ENCODE assay signal across 8 cellular contexts in genomic region chr3:108124337-108125150, GRCh38. TPM values are rescaled to one million over a fixed set of nuclear protein-coding genes. Genes with fewer than 3 reads are reported as not detected.
DNase-seq lines count a peak whose midpoint lies in the region; ATAC-seq and TF ChIP-seq lines count a peak whose summit lies in the region.

No MANE protein-coding gene starts in this region.

- H3F3A ChIP-seq in OCI-LY1 (ENCODE audit: insufficient read depth, low read length), result no peaks in the 10 kb centered on the region

- peak overlapping the region; percentile 100 for H3K27ac ChIP-seq in OCI-LY1 (ENCODE audit: low read depth, low read length, poor library complexity, severe bottlenecking)
- H3K27ac ChIP-seq in upper lobe of left lung, result peak overlapping the region; percentile 46 to 76 (median 64)

- H2AFZ ChIP-seq in OCI-LY1 (ENCODE audit: low read length), result no peak overlapping the region

- intact Hi-C loops in activated T-helper 2 cell treated with anti-CD3 and anti-CD28 coated beads, Interferon-gamma antibody, Interleukin-2, Interleukin-4, amounts not matched to agents 10 μg/mL and 5 μg/mL and 100 μg/mL, durations not matched to agents 14 hours and 24 hours and 36 hours (cut with micrococcal nuclease), result loop anchor here (1.0 to 5.0 kb wide), 8 partner anchors 10 to 463 kb away; partner anchors contain the start of genes CIP2A, DZIP3 and IFT57

- 42 to 61% methylated on average over 7 to 10 of the region's 10 CpGs for WGBS in upper lobe of left lung, 2 donors

- ATAC-seq in GM19025 (IDR thresholded peaks at IDR 0.05; ENCODE audit: low read depth, unreplicated experiment) (peak; percentile 84), HG03039 (IDR thresholded peaks at IDR 0.05; ENCODE audit: unreplicated experiment) (peak; percentile 86), upper lobe of left lung (ENCODE audit: low FRiP score in 2 of 2) (peak in 1 of 2 donors; percentile 71)
- ATAC-seq in naive thymus-derived CD8-positive, alpha-beta T cell, result peak; percentile 59 to 68

- peak overlapping the region; percentile 99 for H3K27ac Mint-ChIP-seq in activated T-helper 2 cell treated with anti-CD3 and anti-CD28 coated beads, Interferon-gamma antibody, Interleukin-2, Interleukin-4, amounts not matched to agents 10 μg/mL and 5 μg/mL and 100 μg/mL, durations not matched to agents 14 hours and 24 hours and 36 hours
- H3K27ac Mint-ChIP-seq in naive thymus-derived CD8-positive, alpha-beta T cell, result peak overlapping the region; percentile 95 to 100 (median 98)

- H3K4me2 ChIP-seq in OCI-LY1 (ENCODE audit: low read length), result peak overlapping the region; percentile 94

- H3K4me3 Mint-ChIP-seq in activated T-helper 2 cell treated with anti-CD3 and anti-CD28 coated beads, Interferon-gamma antibody, Interleukin-2, Interleukin-4, amounts not matched to agents 10 μg/mL and 5 μg/mL and 100 μg/mL, durations not matched to agents 14 hours and 24 hours and 36 hours (ENCODE audit: low read depth), result peak overlapping the region; percentile 96
- peak overlapping the region; percentile 73 to 98 (median 88) for H3K4me3 Mint-ChIP-seq in naive thymus-derived CD8-positive, alpha-beta T cell

- peaks cover 7% of the 10 kb centered on the region; the same call in 1 of the 2 replicates for H3K79me2 ChIP-seq in OCI-LY1 (ENCODE audit: insufficient read depth, low read length)

- no peaks in the 10 kb centered on the region for H3K9me3 ChIP-seq in OCI-LY1 (ENCODE audit: low read length)
- no peaks in the 10 kb centered on the region for H3K9me3 ChIP-seq in upper lobe of left lung

- no peaks in the 10 kb centered on the region for H3K27me3 Mint-ChIP-seq in activated T-helper 2 cell treated with anti-CD3 and anti-CD28 coated beads, Interferon-gamma antibody, Interleukin-2, Interleukin-4, amounts not matched to agents 10 μg/mL and 5 μg/mL and 100 μg/mL, durations not matched to agents 14 hours and 24 hours and 36 hours (ENCODE audit: low read depth)
- H3K27me3 Mint-ChIP-seq in naive thymus-derived CD8-positive, alpha-beta T cell, result no peaks in the 10 kb centered on the region

- DNase-seq in activated T-helper 2 cell treated with anti-CD3 and anti-CD28 coated beads, Interferon-gamma antibody, Interleukin-2, Interleukin-4, amounts not matched to agents 10 μg/mL and 5 μg/mL and 100 μg/mL, durations not matched to agents 14 hours and 24 hours and 36 hours (ENCODE audit: low spot score), result peak; percentile 68
- peak; percentile 7 to 82 (median 64) for DNase-seq in naive thymus-derived CD8-positive, alpha-beta T cell
- no peak for DNase-seq in upper lobe of left lung
- DNase-seq in DMS53 treated with DMSO at 0.1 percent for 48 hours (lab: John Stamatoyannopoulos, UW; ENCODE audit: unreplicated experiment), result no peak
- DNase-seq in NCI-H2227 (lab: John Stamatoyannopoulos, UW; ENCODE audit: unreplicated experiment), result no peak

- peaks cover 15% of the 10 kb centered on the region for H3K9me3 Mint-ChIP-seq in activated T-helper 2 cell treated with anti-CD3 and anti-CD28 coated beads, Interferon-gamma antibody, Interleukin-2, Interleukin-4, amounts not matched to agents 10 μg/mL and 5 μg/mL and 100 μg/mL, durations not matched to agents 14 hours and 24 hours and 36 hours
- peaks cover 0 to 12% (median 0%) of the 10 kb centered on the region in 9 donors for H3K9me3 Mint-ChIP-seq in naive thymus-derived CD8-positive, alpha-beta T cell

- no peaks in the 10 kb centered on the region for H3K27me3 ChIP-seq in OCI-LY1 (ENCODE audit: insufficient read depth, low read length)
- no peaks in the 10 kb centered on the region for H3K27me3 ChIP-seq in upper lobe of left lung

- TF ChIP-seq EP300 in upper lobe of left lung (IDR thresholded peaks at IDR 0.05), result no peak

- H3K36me3 Mint-ChIP-seq in activated T-helper 2 cell treated with anti-CD3 and anti-CD28 coated beads, Interferon-gamma antibody, Interleukin-2, Interleukin-4, amounts not matched to agents 10 μg/mL and 5 μg/mL and 100 μg/mL, durations not matched to agents 14 hours and 24 hours and 36 hours (ENCODE audit: low read depth), result peaks cover 38% of the 10 kb centered on the region
- H3K36me3 Mint-ChIP-seq in naive thymus-derived CD8-positive, alpha-beta T cell, result peaks cover 0 to 12% (median 0%) of the 10 kb centered on the region in 3 donors

- peak overlapping the region; percentile 75 for H3K4me3 ChIP-seq in OCI-LY1 (ENCODE audit: low read depth, low read length, poor library complexity, severe bottlenecking)
- H3K4me3 ChIP-seq in upper lobe of left lung, result no peak overlapping the region

- H3K4me1 Mint-ChIP-seq in activated T-helper 2 cell treated with anti-CD3 and anti-CD28 coated beads, Interferon-gamma antibody, Interleukin-2, Interleukin-4, amounts not matched to agents 10 μg/mL and 5 μg/mL and 100 μg/mL, durations not matched to agents 14 hours and 24 hours and 36 hours (ENCODE audit: low read depth), result peaks cover 66% of the 10 kb centered on the region
- H3K4me1 Mint-ChIP-seq in naive thymus-derived CD8-positive, alpha-beta T cell, result peaks cover 37 to 91% (median 68%) of the 10 kb centered on the region in 4 donors

- H3K9ac ChIP-seq in OCI-LY1 (ENCODE audit: low read length), result peak overlapping the region; percentile 99

- peaks cover 18% of the 10 kb centered on the region; the same call in 1 of the 2 replicates for H3K36me3 ChIP-seq in OCI-LY1 (ENCODE audit: insufficient read depth, low read length)
- no peaks in the 10 kb centered on the region for H3K36me3 ChIP-seq in upper lobe of left lung

- no peaks in the 10 kb centered on the region for H4K20me1 ChIP-seq in OCI-LY1 (ENCODE audit: insufficient read depth, low read length)

- TF ChIP-seq POLR2A in upper lobe of left lung (IDR thresholded peaks at IDR 0.05), result no peak

- H3K4me1 ChIP-seq in OCI-LY1 (ENCODE audit: insufficient read depth, low read length, severe bottlenecking), result peaks cover 65% of the 10 kb centered on the region
- H3K4me1 ChIP-seq in upper lobe of left lung, result peaks cover 5 to 22% (median 11%) of the 10 kb centered on the region in 4 donors

- no peak for TF ChIP-seq CTCF in OCI-LY1 (IDR thresholded peaks at IDR 0.05; ENCODE audit: low read length)
- no peak for TF ChIP-seq CTCF in upper lobe of left lung (IDR thresholded peaks at IDR 0.05)

- POLR2A ChIA-PET in naive thymus-derived CD8-positive, alpha-beta T cell (lab: Charles Lee), result interaction anchor here (0.6 to 9.7 kb wide), 11 partner anchors 10 to 98 kb away, joined by 3 to 167 read pairs (median 3); partner anchors contain the start of genes CD47 and IFT57

- no peaks in the 10 kb centered on the region for H3K9me2 ChIP-seq in OCI-LY1 (ENCODE audit: low read depth, low read length)

RNA-seq across cellular contexts. Expression of gene CD47, which starts 33.7 kb away (rescaled TPM):
- 145 and 146 TPM in 2 replicates for total RNA-seq in activated T-helper 2 cell treated with anti-CD3 and anti-CD28 coated beads, Interferon-gamma antibody, Interleukin-2, Interleukin-4, amounts not matched to agents 10 μg/mL and 5 μg/mL and 100 μg/mL, durations not matched to agents 14 hours and 24 hours and 36 hours
- total RNA-seq in naive thymus-derived CD8-positive, alpha-beta T cell, result 100 to 1,000 TPM; 187 to 192 TPM
- polyA plus RNA-seq in naive thymus-derived CD8-positive, alpha-beta T cell, result 100 to 1,000 TPM; 127 to 164 (median 135) TPM
- total RNA-seq in upper lobe of left lung, result 100 to 1,000 TPM in 4 of 6 donors, 10 to 100 TPM in 2; 79.6 to 352 (median 229) TPM

Comparison
In these comparisons a context has a peak if more than half of its experiments do, and no peak if none do; other contexts are left out.
1. DNase-seq: peak in activated T-helper 2 cell treated with anti-CD3 and anti-CD28 coated beads, Interferon-gamma antibody, Interleukin-2, Interleukin-4, amounts not matched to agents 10 μg/mL and 5 μg/mL and 100 μg/mL, durations not matched to agents 14 hours and 24 hours and 36 hours (single experiment) and naive thymus-derived CD8-positive, alpha-beta T cell (10 of 10); none in upper lobe of left lung (0 of 2), DMS53 treated with DMSO at 0.1 percent for 48 hours (single experiment) and NCI-H2227 (single experiment).